Comparison of ENCODE assay signal across 8 cellular contexts in the genomic region with DNA sequence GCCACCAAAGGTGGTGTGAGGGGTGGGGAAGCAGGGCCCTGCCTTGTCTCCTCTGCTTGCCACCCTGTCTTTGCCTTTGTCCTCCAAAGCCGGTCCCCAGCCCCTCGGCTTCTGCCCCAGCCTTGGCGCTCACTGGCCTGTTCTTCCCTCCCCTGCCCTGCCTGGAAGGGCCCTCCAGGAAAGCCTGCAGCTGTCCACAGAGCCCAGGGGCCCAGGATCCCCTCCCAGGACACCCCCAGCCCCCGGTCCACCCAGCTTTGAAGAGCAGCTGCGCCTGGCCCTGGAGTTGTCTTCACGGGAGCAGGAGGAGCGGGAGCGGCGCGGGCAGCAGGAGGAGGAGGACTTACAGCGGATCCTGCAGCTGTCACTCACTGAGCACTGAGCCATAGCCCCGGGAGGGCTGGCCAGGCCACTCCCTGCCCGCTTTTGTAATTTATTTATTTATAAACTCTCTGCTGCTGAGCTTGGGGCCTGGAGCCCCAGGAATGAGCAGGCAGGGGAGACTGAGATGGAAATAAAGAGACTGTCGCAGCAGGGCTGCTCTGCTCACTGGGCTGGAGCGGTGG. TPM values are rescaled to one million over a fixed set of nuclear protein-coding genes. Genes with fewer than 3 reads are reported as not detected.
DNase-seq lines count a peak whose midpoint lies in the region; ATAC-seq and TF ChIP-seq lines count a peak whose summit lies in the region.

No MANE protein-coding gene starts in this region.

- no peak for TF ChIP-seq CTCF in gastrocnemius medialis (IDR thresholded peaks at IDR 0.05 in 4 of 5, conservative IDR thresholded peaks at IDR 0.05 in 1 of 5)

- H3K27me3 ChIP-seq in CD8-positive, alpha-beta memory T cell (ENCODE audit: insufficient read depth, low read length, poor library complexity, severe bottlenecking), result no peaks in the 10 kb centered on the region
- H3K27me3 ChIP-seq in right cardiac atrium (ENCODE audit: control insufficient read depth, insufficient read depth) (no peaks in the 10 kb centered on the region), gastrocnemius medialis (no peaks in the 10 kb centered on the region)

- peaks cover 0 to 1% (median under 1%) of the 10 kb centered on the region in 5 donors for H3K9me3 Mint-ChIP-seq in CD8-positive, alpha-beta memory T cell
- H3K9me3 Mint-ChIP-seq in activated naive CD8-positive, alpha-beta T cell treated with anti-CD3 and anti-CD28 coated beads, Interleukin-2, amount 10 ng/mL, durations not matched to agents 7 days and 5 days, result no peaks in the 10 kb centered on the region

- in situ Hi-C loops in gastrocnemius medialis (cut with MboI; ENCODE audit: low sequenced_read_pairs in 4 of 4), result no loop called here

- POLR2A ChIA-PET in CD8-positive, alpha-beta memory T cell (lab: Charles Lee), result interaction anchor here (0.5 to 3.1 kb wide), 5 partner anchors 13 to 159 kb away, joined by 3 to 22 read pairs (median 6); a partner anchor contains a TSS
- POLR2A ChIA-PET in activated naive CD8-positive, alpha-beta T cell treated with anti-CD3 and anti-CD28 coated beads, Interleukin-2, amount 10 ng/mL, durations not matched to agents 7 days and 5 days (lab: Charles Lee), result interaction anchor here (0.6 to 5.6 kb wide), 11 partner anchors 9 to 1798 kb away, joined by 4 to 66 read pairs (median 8); a partner anchor contains a TSS

- H3K4me3 Mint-ChIP-seq in CD8-positive, alpha-beta memory T cell, result peak overlapping the region; percentile 38 to 79 (median 60)
- H3K4me3 Mint-ChIP-seq in activated naive CD8-positive, alpha-beta T cell treated with anti-CD3 and anti-CD28 coated beads, Interleukin-2, amount 10 ng/mL, durations not matched to agents 7 days and 5 days, result peak overlapping the region; percentile 60

- peaks cover 14% of the 10 kb centered on the region for H3K4me1 ChIP-seq in CD8-positive, alpha-beta memory T cell (ENCODE audit: insufficient read depth, low read length)
- H3K4me1 ChIP-seq in right cardiac atrium (ENCODE audit: control insufficient read depth, insufficient read depth, low read length), result peaks cover 3% of the 10 kb centered on the region
- H3K4me1 ChIP-seq in gastrocnemius medialis, result peaks cover 20 to 25% of the 10 kb centered on the region in 2 donors

- H3K36me3 ChIP-seq in CD8-positive, alpha-beta memory T cell (ENCODE audit: insufficient read depth, low read length), result peaks cover 12% of the 10 kb centered on the region
- H3K36me3 ChIP-seq in gastrocnemius medialis, result peaks cover 0 to 11% of the 10 kb centered on the region in 2 donors

- peaks cover 6 to 43% (median 8%) of the 10 kb centered on the region in 3 donors for H3K36me3 Mint-ChIP-seq in CD8-positive, alpha-beta memory T cell
- peaks cover 19% of the 10 kb centered on the region for H3K36me3 Mint-ChIP-seq in activated naive CD8-positive, alpha-beta T cell treated with anti-CD3 and anti-CD28 coated beads, Interleukin-2, amount 10 ng/mL, durations not matched to agents 7 days and 5 days

- peak; percentile 60 to 66 for TF ChIP-seq POLR2A in gastrocnemius medialis (IDR thresholded peaks at IDR 0.05)

- 54% methylated on average over 15 of the region's 15 CpGs for WGBS in right cardiac atrium

- no peaks in the 10 kb centered on the region for H3K9me3 ChIP-seq in CD8-positive, alpha-beta memory T cell (ENCODE audit: low read length)
- H3K9me3 ChIP-seq in right cardiac atrium (ENCODE audit: control insufficient read depth, low read length) (no peaks in the 10 kb centered on the region), gastrocnemius medialis (no peaks in the 10 kb centered on the region)

- no peaks in the 10 kb centered on the region for H3K27me3 Mint-ChIP-seq in CD8-positive, alpha-beta memory T cell
- no peaks in the 10 kb centered on the region for H3K27me3 Mint-ChIP-seq in activated naive CD8-positive, alpha-beta T cell treated with anti-CD3 and anti-CD28 coated beads, Interleukin-2, amount 10 ng/mL, durations not matched to agents 7 days and 5 days

- peak in 1 of 5 donors; percentile 43 for DNase-seq in CD8-positive, alpha-beta memory T cell
- DNase-seq in LoVo (ENCODE audit: low spot score) (peak; percentile 63), right cardiac atrium (peak; percentile 76 to 87 (median 84)), gastrocnemius medialis (peak; percentile 64 to 85), NCI-H226 (no peak)
- peak; percentile 36 for DNase-seq in activated naive CD8-positive, alpha-beta T cell treated with anti-CD3 and anti-CD28 coated beads, Interleukin-2, amount 10 ng/mL, durations not matched to agents 7 days and 5 days

- no peak overlapping the region for H3K4me3 ChIP-seq in CD8-positive, alpha-beta memory T cell (ENCODE audit: low read length)
- H3K4me3 ChIP-seq in right cardiac atrium (ENCODE audit: low read length) (no peak overlapping the region), gastrocnemius medialis (peak overlapping the region; percentile 76 to 94 (median 90))

- peaks cover 12 to 35% (median 15%) of the 10 kb centered on the region in 3 donors for H3K4me1 Mint-ChIP-seq in CD8-positive, alpha-beta memory T cell
- H3K4me1 Mint-ChIP-seq in activated naive CD8-positive, alpha-beta T cell treated with anti-CD3 and anti-CD28 coated beads, Interleukin-2, amount 10 ng/mL, durations not matched to agents 7 days and 5 days, result peaks cover 10% of the 10 kb centered on the region

- intact Hi-C loops in right cardiac atrium (cut with DNase I), result no loop called here
- intact Hi-C loops in gastrocnemius medialis (cut with DNase I; ENCODE audit: low total_unique reads), result loop anchor here (2.0 to 5.0 kb wide), 2 partner anchors 15 to 35 kb away; a partner anchor contains a TSS

- H3K27ac ChIP-seq in CD8-positive, alpha-beta memory T cell (ENCODE audit: low read depth, low read length), result no peak overlapping the region
- H3K27ac ChIP-seq in right cardiac atrium (ENCODE audit: low read length) (peak overlapping the region; percentile 34), gastrocnemius medialis (peak overlapping the region; percentile 83 to 89 (median 86))

- CTCF ChIA-PET in CD8-positive, alpha-beta memory T cell (lab: Charles Lee), result interaction anchor here (0.8 to 2.3 kb wide), 10 partner anchors 9 to 55 kb away, joined by 3 to 12 read pairs (median 6); a partner anchor contains a TSS

- no peak for ATAC-seq in activated naive CD8-positive, alpha-beta T cell treated with anti-CD3 and anti-CD28 coated beads, Interleukin-2, amount 10 ng/mL, durations not matched to agents 7 days and 5 days (ENCODE audit: low read depth)
- ATAC-seq in right cardiac atrium (peak; percentile 55 to 61), gastrocnemius medialis (peak; percentile 70 to 77), GM19452 (IDR thresholded peaks at IDR 0.05; ENCODE audit: unreplicated experiment) (no peak), GM18502 (IDR thresholded peaks at IDR 0.05; ENCODE audit: poor library complexity, unreplicated experiment) (no peak)

- H3K27ac Mint-ChIP-seq in CD8-positive, alpha-beta memory T cell, result peak overlapping the region in 7 of 8 donors; percentile 42 to 76 (median 74)
- H3K27ac Mint-ChIP-seq in activated naive CD8-positive, alpha-beta T cell treated with anti-CD3 and anti-CD28 coated beads, Interleukin-2, amount 10 ng/mL, durations not matched to agents 7 days and 5 days, result peak overlapping the region; percentile 75

RNA-seq across cellular contexts. Expression of a gene that starts 1.3 kb away (rescaled TPM):
- total RNA-seq in CD8-positive, alpha-beta memory T cell, result 10 to 100 TPM in 1 of 2 experiments, 1 to 10 TPM in 1; 8.4 to 10.6 TPM
- 3.5 TPM for polyA plus RNA-seq in CD8-positive, alpha-beta memory T cell
- total RNA-seq in activated naive CD8-positive, alpha-beta T cell treated with anti-CD3 and anti-CD28 coated beads, Interleukin-2, amount 10 ng/mL, durations not matched to agents 7 days and 5 days, result 10 to 100 TPM; 24.6 to 27.0 TPM
- total RNA-seq in right cardiac atrium, result 10 to 100 TPM; 23.9 to 25.9 (median 25.1) TPM
- polyA plus RNA-seq in right cardiac atrium, result 14.9 TPM
- total RNA-seq in gastrocnemius medialis, result 10 to 100 TPM in 2 of 4 donors, 1 to 10 TPM in 2; 7.9 to 16.3 (median 11.9) TPM

RNA-seq across cellular contexts. Expression of a gene that starts 12.9 kb away (rescaled TPM):
- 10 to 100 TPM; 84.9 to 90.1 TPM for total RNA-seq in CD8-positive, alpha-beta memory T cell
- polyA plus RNA-seq in CD8-positive, alpha-beta memory T cell, result 23.9 TPM
- total RNA-seq in activated naive CD8-positive, alpha-beta T cell treated with anti-CD3 and anti-CD28 coated beads, Interleukin-2, amount 10 ng/mL, durations not matched to agents 7 days and 5 days, result 100 to 1,000 TPM; 185 to 207 TPM
- 10 to 100 TPM; 20.0 to 25.3 (median 22.8) TPM for total RNA-seq in right cardiac atrium
- 18.0 TPM for polyA plus RNA-seq in right cardiac atrium
- total RNA-seq in gastrocnemius medialis, result 10 to 100 TPM in 1 of 4 donors, 1 to 10 TPM in 3; 5.8 to 10.6 (median 9.7) TPM

RNA-seq across cellular contexts. Expression of a gene that starts 35.8 kb away (rescaled TPM):
- total RNA-seq in CD8-positive, alpha-beta memory T cell, result 100 to 1,000 TPM; 237 to 246 TPM
- polyA plus RNA-seq in CD8-positive, alpha-beta memory T cell, result 69.9 TPM
- total RNA-seq in activated naive CD8-positive, alpha-beta T cell treated with anti-CD3 and anti-CD28 coated beads, Interleukin-2, amount 10 ng/mL, durations not matched to agents 7 days and 5 days, result 100 to 1,000 TPM; 325 to 341 TPM
- total RNA-seq in right cardiac atrium (10 to 100 TPM; 50.4 to 56.5 (median 52.5) TPM), gastrocnemius medialis (10 to 100 TPM; 40.2 to 79.8 (median 68.4) TPM)
- 56.6 TPM for polyA plus RNA-seq in right cardiac atrium

RNA-seq across cellular contexts. Expression of a gene that starts 51.3 kb away (rescaled TPM):
- 10 to 100 TPM; 32.3 to 37.8 TPM for total RNA-seq in CD8-positive, alpha-beta memory T cell
- polyA plus RNA-seq in CD8-positive, alpha-beta memory T cell, result 91.2 TPM
- total RNA-seq in activated naive CD8-positive, alpha-beta T cell treated with anti-CD3 and anti-CD28 coated beads, Interleukin-2, amount 10 ng/mL, durations not matched to agents 7 days and 5 days, result 10 to 100 TPM; 73.2 to 78.2 TPM
- total RNA-seq in right cardiac atrium (10 to 100 TPM; 53.8 to 86.6 (median 65.3) TPM), gastrocnemius medialis (100 to 1,000 TPM in 2 of 4 donors, 10 to 100 TPM in 2; 57.4 to 115 (median 87.9) TPM)
- 124 TPM for polyA plus RNA-seq in right cardiac atrium

Comparison
In these comparisons a context has a peak if more than half of its experiments do, and no peak if none do; other contexts are left out.
1. H3K4me3 ChIP-seq: peak in gastrocnemius medialis (4 of 4); none in CD8-positive, alpha-beta memory T cell (single experiment) and right cardiac atrium (single experiment).
2. ATAC-seq: peak in right cardiac atrium (2 of 2) and gastrocnemius medialis (2 of 2); none in activated naive CD8-positive, alpha-beta T cell treated with anti-CD3 and anti-CD28 coated beads, Interleukin-2, amount 10 ng/mL, durations not matched to agents 7 days and 5 days (single experiment), GM19452 (single experiment) and GM18502 (single experiment).